In genomic region chr4:162959056-162959455, GRCh38 we compare ENCODE assay signal across 11 cellular contexts.
A peak's percentile ranks its signal among the peaks of the same experiment; 100 is the strongest.
DNase-seq lines count a peak whose midpoint lies in the region; ATAC-seq, FAIRE-seq and TF ChIP-seq lines count a peak whose summit lies in the region.
"Had no signal": no experiment of that assay in that cellular context is flagged by ENCODE, and none has a peak within 500 bp of the region (broad histone marks: within the 10 kb centered on the region; RNA-seq: fewer than 3 reads in every experiment).

No MANE protein-coding gene starts in this region.

- intact Hi-C loops in HCT116 (cut with micrococcal nuclease) (loop anchor here (1.0 kb wide), 1 partner anchor 462 kb away; no protein-coding TSS in a partner anchor), colonic mucosa (cut with DNase I) (no loop called here)

- CTCF ChIA-PET in HCT116 (lab: Charles Lee), result interaction anchor here (1.1 to 1.5 kb wide), 5 partner anchors 10 to 462 kb away, joined by 3 to 7 read pairs (median 3); no protein-coding TSS in a partner anchor

- H3K27me3 Mint-ChIP-seq in progenitor cell of endocrine pancreas, result no peaks in the 10 kb centered on the region

- H3K9me2 ChIP-seq in HCT116 (ENCODE audit: insufficient read depth), result no peaks in the 10 kb centered on the region

- H3K4me1 Mint-ChIP-seq in progenitor cell of endocrine pancreas (ENCODE audit: low read depth), result no peaks in the 10 kb centered on the region
- H3K4me1 Mint-ChIP-seq: naive thymus-derived CD8-positive, alpha-beta T cell had no signal

- TF ChIP-seq CTCF in HCT116 (IDR thresholded peaks at IDR 0.05 in 2 of 3, conservative IDR thresholded peaks at IDR 0.05 in 1 of 3; ENCODE audit: borderline replicate concordance in 1 of 3, insufficient read depth in 1 of 3, low read depth in 2 of 3, low read length in 2 of 3) (peak; percentile 20 to 49 (median 36); a peak in 5 of 6 replicates), OCI-LY3 (IDR thresholded peaks at IDR 0.05; ENCODE audit: low read depth, low read length) (peak; percentile 92), progenitor cell of endocrine pancreas (IDR thresholded peaks at IDR 0.05; ENCODE audit: unreplicated experiment) (peak; percentile 25), colonic mucosa (IDR thresholded peaks at IDR 0.05) (no peak)

- POLR2A ChIA-PET in HCT116 (lab: Charles Lee), result no interaction called here

- no peaks in the 10 kb centered on the region for H3K36me3 Mint-ChIP-seq in progenitor cell of endocrine pancreas (ENCODE audit: insufficient read depth)
- H3K36me3 Mint-ChIP-seq: naive thymus-derived CD8-positive, alpha-beta T cell had no signal

- H3K4me3 Mint-ChIP-seq in progenitor cell of endocrine pancreas (ENCODE audit: low read depth), result no peak overlapping the region
- H3K4me3 Mint-ChIP-seq: naive thymus-derived CD8-positive, alpha-beta T cell had no signal

- 28 to 52% (median 28%) methylated on average over 2 of the region's 2 CpGs for WGBS in small intestine, 3 donors

- H2AFZ ChIP-seq in HCT116 (ENCODE audit: low read depth, low read length, poor library complexity, severe bottlenecking), result no peak overlapping the region
- peak overlapping the region; percentile 69 for H2AFZ ChIP-seq in OCI-LY3 (ENCODE audit: low read depth, low read length)

- H4K20me1 ChIP-seq in HCT116 (ENCODE audit: insufficient read depth), result no peaks in the 10 kb centered on the region
- H4K20me1 ChIP-seq in OCI-LY3 (ENCODE audit: insufficient read depth, low read length), result no peaks in the 10 kb centered on the region

- TF ChIP-seq POLR2A in HCT116 (IDR thresholded peaks at IDR 0.05; ENCODE audit: borderline replicate concordance, extremely low read depth, insufficient read depth, insufficient read length), result no peak

- H3K9me3 ChIP-seq in HCT116 (ENCODE audit: control insufficient read depth in 1 of 2, insufficient read depth in 1 of 2, low read depth in 1 of 2, low read length in 2 of 2), result no peaks in the 10 kb centered on the region
- H3K9me3 ChIP-seq in OCI-LY3 (ENCODE audit: insufficient read depth, low read length), result no peaks in the 10 kb centered on the region
- H3K9me3 ChIP-seq in small intestine (ENCODE audit: control insufficient read depth, low read depth), result no peaks in the 10 kb centered on the region
- H3K9me3 ChIP-seq in colonic mucosa, result no peaks in the 10 kb centered on the region
- H3K9me3 ChIP-seq: heart left ventricle had no signal

- no peaks in the 10 kb centered on the region for H3K27me3 ChIP-seq in HCT116 (ENCODE audit: insufficient read depth, low read length)
- H3K27me3 ChIP-seq in OCI-LY3 (ENCODE audit: low read depth, low read length), result 0 out of 2 replicates have a peak, but pooled peaks cover 2% of the 10 kb centered on the region
- no peaks in the 10 kb centered on the region for H3K27me3 ChIP-seq in small intestine (ENCODE audit: control insufficient read depth in 2 of 2, insufficient read depth in 2 of 2, low read length in 2 of 2)
- H3K27me3 ChIP-seq in colonic mucosa, result no peaks in the 10 kb centered on the region
- H3K27me3 ChIP-seq: heart left ventricle had no signal

- DNase-seq in NCI-H1417 (lab: John Stamatoyannopoulos, UW) (peak in 2 of 3 experiments; percentile 22 to 35), NCI-H1417 treated with DMSO at 0.1 percent for 48 hours (lab: John Stamatoyannopoulos, UW) (no peak), HCT116 (ENCODE audit: low read depth, low spot score) (peak; percentile 10), progenitor cell of endocrine pancreas (ENCODE audit: low spot score, unreplicated experiment) (no peak), small intestine (no peak), colonic mucosa (no peak)
- DNase-seq: heart left ventricle; naive thymus-derived CD8-positive, alpha-beta T cell had no signal

- no peak overlapping the region for H3K27ac Mint-ChIP-seq in progenitor cell of endocrine pancreas
- H3K27ac Mint-ChIP-seq: naive thymus-derived CD8-positive, alpha-beta T cell had no signal

- peak; percentile 51 for TF ChIP-seq RAD21 in HCT116 (IDR thresholded peaks at IDR 0.05; ENCODE audit: low read depth)

- H3K27ac ChIP-seq in HCT116 (ENCODE audit: low read depth, low read length), result no peak overlapping the region
- no peak overlapping the region for H3K27ac ChIP-seq in OCI-LY3 (ENCODE audit: low read length)
- H3K27ac ChIP-seq in small intestine (ENCODE audit: low read depth in 1 of 2, low read length in 1 of 2), result no peak overlapping the region
- no peak overlapping the region for H3K27ac ChIP-seq in colonic mucosa
- H3K27ac ChIP-seq: heart left ventricle had no signal

- H3K4me2 ChIP-seq in HCT116 (ENCODE audit: low read length) (no peak overlapping the region), OCI-LY3 (ENCODE audit: low read length) (peak overlapping the region; percentile 32)

- ATAC-seq in HCT116 (peak; percentile 83), HG02970 (IDR thresholded peaks at IDR 0.05; ENCODE audit: low FRiP score, unreplicated experiment) (no peak)
- ATAC-seq: naive thymus-derived CD8-positive, alpha-beta T cell had no signal

- no peaks in the 10 kb centered on the region for H3K4me1 ChIP-seq in HCT116 (ENCODE audit: control insufficient read depth in 1 of 2, insufficient read depth in 2 of 2, low read length in 2 of 2)
- peaks cover 14% of the 10 kb centered on the region for H3K4me1 ChIP-seq in OCI-LY3 (ENCODE audit: low read length)
- H3K4me1 ChIP-seq in small intestine (ENCODE audit: control insufficient read depth in 2 of 2, insufficient read depth in 1 of 2, low read depth in 1 of 2, low read length in 1 of 2), result no peaks in the 10 kb centered on the region
- no peaks in the 10 kb centered on the region for H3K4me1 ChIP-seq in colonic mucosa
- H3K4me1 ChIP-seq: heart left ventricle had no signal

- H3K36me3 ChIP-seq in HCT116 (ENCODE audit: control insufficient read depth in 1 of 2, insufficient read depth in 2 of 2, low read length in 2 of 2), result no peaks in the 10 kb centered on the region
- H3K36me3 ChIP-seq in OCI-LY3 (replicated peaks; ENCODE audit: low read depth, low read length), result no peaks in the 10 kb centered on the region
- no peaks in the 10 kb centered on the region for H3K36me3 ChIP-seq in small intestine (ENCODE audit: control insufficient read depth in 2 of 2, insufficient read depth in 2 of 2, low read length in 2 of 2)
- no peaks in the 10 kb centered on the region for H3K36me3 ChIP-seq in colonic mucosa
- H3K36me3 ChIP-seq: heart left ventricle had no signal

- no peaks in the 10 kb centered on the region for H3K9me3 Mint-ChIP-seq in progenitor cell of endocrine pancreas (ENCODE audit: low read depth)

- H3K4me3 ChIP-seq in HCT116 (replicated peaks in 1 of 2; ENCODE audit: low read depth in 1 of 2, low read length in 2 of 2) (no peak overlapping the region), OCI-LY3 (ENCODE audit: low read length) (no peak overlapping the region), small intestine (ENCODE audit: low read depth in 1 of 2, low read length in 2 of 2) (no peak overlapping the region), colonic mucosa (no peak overlapping the region)
- H3K4me3 ChIP-seq: heart left ventricle had no signal

- H3K9ac ChIP-seq in HCT116 (ENCODE audit: low read length) (no peak overlapping the region), OCI-LY3 (ENCODE audit: low read length) (no peak overlapping the region), colonic mucosa (ENCODE audit: low read depth in 2 of 2, low read length in 2 of 2) (no peak overlapping the region)

- H3K79me2 ChIP-seq in HCT116 (ENCODE audit: insufficient read depth, low read length) (no peaks in the 10 kb centered on the region), OCI-LY3 (ENCODE audit: low read length) (no peaks in the 10 kb centered on the region)

- RAD21 ChIA-PET in HCT116 (lab: Charles Lee; ENCODE audit: low non-redundant PET in 1 of 2, low total read pairs in 2 of 2, uncharacterized antibody in 2 of 2, unreplicated experiment in 2 of 2), result no interaction called here

- BruUV-seq in HCT116 (replicated peaks; lab: Mats Ljungman, UMichigan), result no TSS peak

- FAIRE-seq in small intestine (lab: Jason Lieb, UNC), result no peak
- FAIRE-seq: A204.1 had no signal

TF ChIP-seq in HCT116, 20 proteins besides CTCF, POLR2A, EP300 and RAD21:
- TF ChIP-seq MAX (IDR thresholded peaks at IDR 0.05), result 0 out of 2 replicates have a peak, but pooled peaks have one; percentile 20
- TF ChIP-seq FOSL1 (IDR thresholded peaks at IDR 0.05; ENCODE audit: low read depth), result no peak

Comparison
In these comparisons a context has a peak if more than half of its experiments do, and no peak if none do; other contexts are left out.
1. DNase-seq: peak in NCI-H1417 (2 of 3) and HCT116 (single experiment); none in NCI-H1417 treated with DMSO at 0.1 percent for 48 hours (single experiment), progenitor cell of endocrine pancreas (single experiment), small intestine (single experiment) and colonic mucosa (single experiment).